24 cellular contexts compared by ENCODE assay signal in the genomic region with DNA sequence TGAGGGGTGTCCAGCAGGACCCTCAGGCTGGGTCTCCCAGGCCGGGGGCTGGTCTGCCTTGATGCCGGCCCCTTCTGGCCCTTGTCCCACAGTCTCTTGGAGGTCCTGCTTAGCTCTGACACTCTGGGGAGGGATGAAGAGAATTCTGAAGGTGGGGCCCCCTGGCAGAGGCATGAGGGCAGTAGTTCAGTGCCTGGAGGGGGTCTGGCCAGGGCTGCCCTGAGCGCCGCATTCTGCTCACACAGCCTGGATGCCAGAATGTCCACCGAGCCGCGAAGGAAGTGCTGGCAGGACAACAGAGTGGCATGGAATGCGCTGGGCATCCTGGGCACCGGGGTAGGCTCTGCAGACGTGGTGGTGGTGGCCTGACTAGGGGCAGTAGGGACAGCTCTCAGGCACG. TPM values are rescaled to one million over a fixed set of nuclear protein-coding genes. Genes with fewer than 3 reads are reported as not detected.
DNase-seq lines count a peak whose midpoint lies in the region; ATAC-seq, FAIRE-seq and TF ChIP-seq lines count a peak whose summit lies in the region.
"Had no signal": no experiment of that assay in that cellular context is flagged by ENCODE, and none has a peak within 500 bp of the region (broad histone marks: within the 10 kb centered on the region; RNA-seq: fewer than 3 reads in every experiment).

No MANE protein-coding gene starts in this region.

- no peaks in the 10 kb centered on the region for H4K20me1 ChIP-seq in HepG2 (ENCODE audit: insufficient read depth, low read length)

- TF ChIP-seq EP300 in HepG2 (IDR thresholded peaks at IDR 0.05; ENCODE audit: low read depth in 2 of 2, low read length in 2 of 2) (no peak), HepG2 (CRISPR knock-in tag; IDR thresholded peaks at IDR 0.05; ENCODE audit: borderline replicate concordance) (no peak)

- H3K4me1 ChIP-seq in liver (ENCODE audit: control insufficient read depth in 4 of 4, insufficient read depth in 4 of 4, low read length in 3 of 4) (peaks cover 0 to 13% (median 7%) of the 10 kb centered on the region in 4 donors), HepG2 (ENCODE audit: insufficient read depth, low read length) (peaks cover 22% of the 10 kb centered on the region), kidney (ENCODE audit: control insufficient read depth in 1 of 2, insufficient read depth in 1 of 2, low read depth in 1 of 2, low read length in 2 of 2) (peaks cover 36 to 37% of the 10 kb centered on the region in 2 donors)

- H3K27me3 ChIP-seq in liver (ENCODE audit: control insufficient read depth in 4 of 4, insufficient read depth in 4 of 4, low read length in 3 of 4) (no peaks in the 10 kb centered on the region), HepG2 (ENCODE audit: control insufficient read depth in 1 of 2, insufficient read depth in 2 of 2, low read length in 2 of 2) (no peaks in the 10 kb centered on the region)
- H3K27me3 ChIP-seq: ovary had no signal

- intact Hi-C loops in HepG2 (cut with micrococcal nuclease; ENCODE audit: unreplicated experiment) (no loop called here), kidney (cut with DNase I) (no loop called here)

- no peak for TF ChIP-seq POLR2A in HepG2 (IDR thresholded peaks at IDR 0.05; ENCODE audit: insufficient read depth in 1 of 2, low read depth in 2 of 2, low read length in 2 of 2)

- no peak for ATAC-seq in HepG2
- no peak for ATAC-seq in GM18873 (IDR thresholded peaks at IDR 0.05; ENCODE audit: low FRiP score, unreplicated experiment)
- ATAC-seq: naive thymus-derived CD8-positive, alpha-beta T cell; stimulated activated naive CD8-positive, alpha-beta T cell treated with anti-CD3 and anti-CD28 coated beads, Interleukin-15, amount 100 ng/mL, for 72 hours had no signal

- peaks cover 0 to 2% (median 0%) of the 10 kb centered on the region in 4 donors for H3K36me3 ChIP-seq in liver (ENCODE audit: control insufficient read depth in 4 of 4, insufficient read depth in 3 of 4, low read depth in 1 of 4, low read length in 3 of 4)
- no peaks in the 10 kb centered on the region for H3K36me3 ChIP-seq in HepG2 (replicated peaks in 1 of 2; ENCODE audit: control insufficient read depth in 1 of 2, insufficient read depth in 2 of 2, low read length in 2 of 2)
- no peaks in the 10 kb centered on the region for H3K36me3 ChIP-seq in kidney (ENCODE audit: control insufficient read depth in 1 of 2, insufficient read depth in 2 of 2, low read length in 2 of 2)
- H3K36me3 ChIP-seq: ovary had no signal

- no peak overlapping the region for H2AFZ ChIP-seq in HepG2 (ENCODE audit: low read length)

- POLR2A ChIA-PET in HepG2 (lab: Yijun Ruan, JAX): no interaction called here

- H3K9ac ChIP-seq in liver (ENCODE audit: low read depth in 1 of 2, low read length in 2 of 2) (no peak overlapping the region), HepG2 (ENCODE audit: insufficient read depth, low read depth, low read length) (no peak overlapping the region), kidney (ENCODE audit: low read length in 2 of 2) (no peak overlapping the region)

- TF ChIP-seq RAD21 in liver (IDR thresholded peaks at IDR 0.05) (no peak), HepG2 (CRISPR knock-in tag; IDR thresholded peaks at IDR 0.05) (no peak)

- 87% methylated on average over 11 of the region's 11 CpGs for WGBS in liver
- 98% methylated on average over 7 of the region's 11 CpGs for WGBS in HepG2 (ENCODE audit: low lambda C conversion rate)

- H3K27ac ChIP-seq in liver (ENCODE audit: low read depth in 1 of 2, low read length in 2 of 2): peak overlapping the region; percentile 23
- no peak overlapping the region for H3K27ac ChIP-seq in HepG2 (ENCODE audit: extremely low read length, insufficient read depth, low read length)
- peak overlapping the region in 1 of 2 donors; percentile 43 for H3K27ac ChIP-seq in kidney (ENCODE audit: low read depth in 2 of 2, low read length in 2 of 2)
- H3K27ac ChIP-seq in skin epidermis: peak overlapping the region in 17 of 21 experiments; percentile 3 to 85 (median 59)
- H3K27ac ChIP-seq: ovary had no signal

- no peaks in the 10 kb centered on the region for H3K79me2 ChIP-seq in HepG2 (ENCODE audit: insufficient read depth, low read length)

- no TSS peak for BruUV-seq in HepG2 (replicated peaks; lab: Mats Ljungman, UMichigan)

- TF ChIP-seq CTCF in liver (IDR thresholded peaks at IDR 0.05; ENCODE audit: low read depth, low read length, missing input control): no peak
- TF ChIP-seq CTCF in HepG2 (CRISPR knock-in tag; IDR thresholded peaks at IDR 0.05): no peak
- TF ChIP-seq CTCF in kidney (IDR thresholded peaks at IDR 0.05; ENCODE audit: borderline replicate concordance, extremely low read depth, insufficient read depth): no peak

- in situ Hi-C loops in HepG2 (cut with HindIII; ENCODE audit: extremely low pct_ligation_motif_present, low pct_unique_long_range_greater_than_20kb): no loop called here
- in situ Hi-C loops in KBM-7 (cut with MboI; ENCODE audit: low pct_unique_long_range_greater_than_20kb, low sequenced_read_pairs): no loop called here

- CTCF ChIA-PET in HepG2 (lab: Yijun Ruan, JAX; ENCODE audit: low intra/inter-chr PET ratio, low total read pairs): no interaction called here

- no peak overlapping the region for H3K4me2 ChIP-seq in HepG2 (ENCODE audit: low read depth, low read length)

- DNase-seq in HepG2 (ENCODE audit: low spot score) (no peak), kidney (peak; percentile 66), GM03348 (ENCODE audit: low spot score) (no peak), KBM-7 (no peak)
- no peak for DNase-seq in activated naive CD4-positive, alpha-beta T cell treated with anti-CD3 and anti-CD28 coated beads, Interleukin-2, amount 50 U/mL, for 16 hours
- DNase-seq: ACHN; activated CD4-positive, alpha-beta T cell treated with anti-CD3 and anti-CD28 coated beads for 4 hours; activated T-cell treated with anti-CD3 and anti-CD28 coated beads, Interleukin-2, amount 50 U/mL, for 48 hours; cerebellar nuclear complex; COR-L47; DMS79 treated with DMSO at 0.1 percent for 48 hours; HCEC 1CT; midbrain; NCI-H1694 treated with DMSO at 0.1 percent for 48 hours; NCI-H69; RPMI8226; stimulated activated CD4-positive, alpha-beta T cell treated with anti-CD3 and anti-CD28 coated beads, Interleukin-15, amount 100 ng/mL, for 24 hours; stimulated activated naive CD8-positive, alpha-beta T cell treated with anti-CD3 and anti-CD28 coated beads, Interleukin-15, amount 100 ng/mL, for 72 hours had no signal

- FAIRE-seq in HepG2 (lab: Jason Lieb, UNC) (no peak), kidney (lab: Jason Lieb, UNC) (no peak)

- no peak overlapping the region for H3K4me3 ChIP-seq in liver (ENCODE audit: low read depth in 1 of 3, low read length in 3 of 3)
- H3K4me3 ChIP-seq in HepG2 (replicated peaks in 1 of 3; ENCODE audit: insufficient read depth in 1 of 3, low read depth in 2 of 3, low read length in 3 of 3): no peak overlapping the region
- no peak overlapping the region for H3K4me3 ChIP-seq in kidney (ENCODE audit: low read length in 2 of 2)
- no peak overlapping the region for H3K4me3 ChIP-seq in skin epidermis
- H3K4me3 ChIP-seq: ovary, SK-N-MC had no signal

- peaks cover 0 to 3% (median 0%) of the 10 kb centered on the region in 4 donors for H3K9me3 ChIP-seq in liver (ENCODE audit: control insufficient read depth in 4 of 4, low read length in 3 of 4)
- peaks cover 10% of the 10 kb centered on the region for H3K9me3 ChIP-seq in HepG2 (ENCODE audit: low read length)
- peaks cover 0 to 6% of the 10 kb centered on the region in 2 donors for H3K9me3 ChIP-seq in kidney (ENCODE audit: control insufficient read depth in 1 of 2, low read length in 2 of 2)
- H3K9me3 ChIP-seq: ovary had no signal

TF ChIP-seq in liver, 16 proteins besides CTCF, POLR2A, EP300 and RAD21 (continues in another document):
- TF ChIP-seq, protein P1, sequence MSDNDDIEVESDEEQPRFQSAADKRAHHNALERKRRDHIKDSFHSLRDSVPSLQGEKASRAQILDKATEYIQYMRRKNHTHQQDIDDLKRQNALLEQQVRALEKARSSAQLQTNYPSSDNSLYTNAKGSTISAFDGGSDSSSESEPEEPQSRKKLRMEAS (IDR thresholded peaks at IDR 0.05): no peak
- no peak for TF ChIP-seq FOXA2 (IDR thresholded peaks at IDR 0.05)
- no peak for TF ChIP-seq YY1 (IDR thresholded peaks at IDR 0.05)

TF ChIP-seq in HepG2, 621 proteins besides CTCF, POLR2A, EP300 and RAD21 (continues in another document):
- TF ChIP-seq SSRP1 (CRISPR knock-in tag; IDR thresholded peaks at IDR 0.05) (no peak), ZSCAN29 (CRISPR knock-in tag; conservative IDR thresholded peaks at IDR 0.05) (no peak)

RNA-seq across cellular contexts. Expression of a gene that starts 55.5 kb away (rescaled TPM):
- total RNA-seq in liver: 10 to 100 TPM; 14.1 to 15.1 TPM
- 1 to 10 TPM; 1.2 to 7.9 TPM for polyA plus RNA-seq in liver
- total RNA-seq in HepG2 (2016; rRNA removed; fragmentation: Illumina TruSeq; extraction: Trizol): 2.6 and 4.4 TPM in 2 replicates
- total RNA-seq in HepG2 (2016; cell fraction: cytosol; rRNA removed; fragmentation: Illumina TruSeq; extraction: Trizol; ENCODE audit: low read depth): 0.79 and 0.91 TPM in 2 replicates
- 2.3 and 4.5 TPM in 2 replicates for total RNA-seq in HepG2 (2016; cell fraction: insoluble cytoplasmic fraction; rRNA removed; fragmentation: Illumina TruSeq; extraction: Trizol)
- total RNA-seq in HepG2 (2016; cell fraction: membrane; rRNA removed; fragmentation: Illumina TruSeq; extraction: Trizol): 2.0 and 2.2 TPM in 2 replicates
- total RNA-seq in HepG2 (2016; cell fraction: nucleus; rRNA removed; fragmentation: Illumina TruSeq; extraction: Trizol): 7.0 and 9.1 TPM in 2 replicates
- 3.1 and 3.3 TPM in 2 replicates for polyA plus RNA-seq in HepG2 (2011; rRNA removed)
- polyA plus RNA-seq in HepG2 (2011; cell fraction: cytosol; rRNA removed): 1.3 and 2.9 TPM in 2 replicates
- polyA plus RNA-seq in HepG2 (2011; cell fraction: nucleus; rRNA removed): 6.7 and 14.1 TPM in 2 replicates
- polyA plus RNA-seq in HepG2 (2012): 3.3 and 3.9 TPM in 2 replicates
- polyA plus RNA-seq in HepG2 (2016; cell fraction: cytosol; fragmentation: Illumina TruSeq; extraction: Trizol; ENCODE audit: low read depth): 1.1 and 2.0 TPM in 2 replicates
- polyA plus RNA-seq in HepG2 (2016; cell fraction: insoluble cytoplasmic fraction; fragmentation: Illumina TruSeq; extraction: Trizol; ENCODE audit: low read depth): 2.3 and 2.9 TPM in 2 replicates
- polyA plus RNA-seq in HepG2 (2016; cell fraction: membrane; fragmentation: Illumina TruSeq; extraction: Trizol; ENCODE audit: low read depth): 1.5 and 2.1 TPM in 2 replicates
- polyA plus RNA-seq in HepG2 (2016; cell fraction: nucleus; fragmentation: Illumina TruSeq; extraction: Trizol; ENCODE audit: insufficient read depth, low read depth): 7.1 and 8.1 TPM in 2 replicates
- polyA minus RNA-seq in HepG2 (2011; rRNA and poly(A)+ RNA removed; ENCODE audit: low replicate concordance): 19.3 and 109 TPM in 2 replicates
- polyA minus RNA-seq in HepG2 (2011; cell fraction: cytosol; rRNA and poly(A)+ RNA removed): 5.3 and 5.6 TPM in 2 replicates
- polyA minus RNA-seq in HepG2 (2011; cell fraction: nucleus; rRNA and poly(A)+ RNA removed): 11.7 and 25.1 TPM in 2 replicates
- 23.0 TPM for total RNA-seq in kidney
- 15.4 TPM for polyA plus RNA-seq in kidney (ENCODE audit: insufficient read depth, low read depth, low replicate concordance)
- polyA plus RNA-seq: naive thymus-derived CD8-positive, alpha-beta T cell had no signal
